Comparison of ENCODE assay signal across 8 cellular contexts in the genomic region with DNA sequence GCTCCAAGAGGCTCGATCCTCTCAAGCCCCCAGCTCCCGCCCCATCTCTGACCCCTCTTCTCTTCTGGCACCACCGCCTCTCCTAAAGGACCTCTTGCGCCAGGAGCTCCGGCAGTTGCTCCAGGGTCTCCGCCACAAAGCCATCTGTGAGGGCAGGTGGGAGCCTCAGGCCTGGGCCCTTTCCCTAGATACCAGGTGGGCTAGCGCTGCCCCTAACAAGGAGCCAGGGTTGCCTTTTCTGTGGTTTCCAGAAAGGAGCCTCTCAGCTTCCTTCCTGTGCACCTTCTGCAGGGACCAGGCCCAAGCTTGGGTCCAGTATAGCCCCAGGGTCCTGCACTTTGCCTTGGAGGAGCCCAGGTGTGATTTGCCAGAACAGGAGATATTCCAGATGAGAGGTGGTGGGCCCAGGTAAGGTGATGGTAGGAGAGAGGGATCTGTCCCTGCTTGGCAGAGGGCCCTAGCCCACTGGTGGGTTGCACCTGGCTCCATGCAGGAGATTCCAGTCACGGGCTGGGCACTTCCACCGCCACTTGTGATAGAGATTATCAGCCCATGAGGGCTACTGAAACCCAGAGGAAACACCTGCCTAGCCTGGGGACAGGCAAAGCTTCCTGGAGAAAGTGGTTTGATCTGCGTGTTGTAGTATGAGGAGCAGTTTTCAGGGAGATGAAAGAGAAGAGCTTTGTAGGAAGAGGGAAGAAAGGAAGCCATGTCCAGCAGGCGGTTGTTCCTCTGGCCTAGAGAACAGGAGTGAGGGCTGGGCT. TPM values are rescaled to one million over a fixed set of nuclear protein-coding genes. Genes with fewer than 3 reads are reported as not detected.
A peak's percentile ranks its signal among the peaks of the same experiment; 100 is the strongest.
DNase-seq lines count a peak whose midpoint lies in the region; ATAC-seq, FAIRE-seq and TF ChIP-seq lines count a peak whose summit lies in the region.

No MANE protein-coding gene starts in this region.

- H3K27me3 ChIP-seq in NT2/D1 (ENCODE audit: insufficient read depth, insufficient read length) (no peaks in the 10 kb centered on the region), pancreas (no peaks in the 10 kb centered on the region)

- peak in 1 of 4 donors; percentile 0 for ATAC-seq in pancreas
- ATAC-seq in HG03432 (IDR thresholded peaks at IDR 0.05; ENCODE audit: unreplicated experiment), result no peak

- FAIRE-seq in pancreas (lab: Jason Lieb, UNC), result no peak

- intact Hi-C loops in pancreas (cut with DNase I), result no loop called here

- H3K27me3 Mint-ChIP-seq in endothelial cell (ENCODE audit: unreplicated experiment), result no peaks in the 10 kb centered on the region

- WGBS in pancreas, 2 donors, result 34 to 37% methylated on average over 11 of the region's 11 CpGs

- H3K4me3 Mint-ChIP-seq in endothelial cell (ENCODE audit: unreplicated experiment), result peak overlapping the region; percentile 91

- H3K9me3 Mint-ChIP-seq in endothelial cell (ENCODE audit: unreplicated experiment), result no peaks in the 10 kb centered on the region

- H3K36me3 ChIP-seq in NT2/D1 (ENCODE audit: insufficient read depth, insufficient read length, low read length), result peaks cover 21% of the 10 kb centered on the region
- H3K36me3 ChIP-seq in pancreas, result no peaks in the 10 kb centered on the region

- H3K9me3 ChIP-seq in NT2/D1 (ENCODE audit: insufficient read depth, low read length) (no peaks in the 10 kb centered on the region), pancreas (no peaks in the 10 kb centered on the region)

- H3K4me3 ChIP-seq in NT2/D1 (ENCODE audit: insufficient read length, low read depth) (peak overlapping the region; percentile 79), pancreas (peak overlapping the region; percentile 57 to 87 (median 64))

- H3K27ac ChIP-seq in pancreas, result peak overlapping the region; percentile 73 to 89 (median 84)

- peak; percentile 81 for DNase-seq in DMS79 treated with DMSO at 0.1 percent for 48 hours (lab: John Stamatoyannopoulos, UW)
- no peak for DNase-seq in NT2/D1 (ENCODE audit: low read depth, low spot score)
- DNase-seq in endothelial cell (ENCODE audit: low spot score), result no peak
- DNase-seq in pancreas, result peak in 1 of 6 donors; percentile 38
- DNase-seq in stimulated activated naive CD4-positive, alpha-beta T cell (lab: John Stamatoyannopoulos, UW), result no peak
- no peak for DNase-seq in stimulated activated CD4-positive, alpha-beta T cell treated with anti-CD3 and anti-CD28 coated beads, Interleukin-1b, Interleukin-23, amount 100 ng/mL, for 48 hours
- DNase-seq in dedifferentiated amniotic fluid mesenchymal stem cell (ENCODE audit: extremely low spot score), result no peak

- H3K27ac Mint-ChIP-seq in endothelial cell (ENCODE audit: unreplicated experiment), result no peak overlapping the region

- TF ChIP-seq CTCF in endothelial cell (IDR thresholded peaks at IDR 0.05; ENCODE audit: unreplicated experiment) (no peak), pancreas (IDR thresholded peaks at IDR 0.05) (no peak)

- peaks cover 13% of the 10 kb centered on the region for H3K4me1 Mint-ChIP-seq in endothelial cell (ENCODE audit: unreplicated experiment)

- H3K36me3 Mint-ChIP-seq in endothelial cell (ENCODE audit: low read depth, unreplicated experiment), result no peaks in the 10 kb centered on the region

- H3K4me1 ChIP-seq in NT2/D1 (ENCODE audit: insufficient read depth, insufficient read length), result peaks cover 23% of the 10 kb centered on the region
- H3K4me1 ChIP-seq in pancreas, result peaks cover 0 to 12% (median 5%) of the 10 kb centered on the region in 3 donors

- H3K9ac ChIP-seq in NT2/D1 (ENCODE audit: insufficient read length, low read depth), result peak overlapping the region; percentile 91

RNA-seq across cellular contexts. Expression of a gene that starts 1.0 kb away (rescaled TPM):
- total RNA-seq in endothelial cell (ENCODE audit: unreplicated experiment), result 4.2 TPM
- total RNA-seq in pancreas, result 10 to 100 TPM in 1 of 6 donors, 1 to 10 TPM in 5; 3.9 to 13.2 (median 5.3) TPM
- polyA plus RNA-seq in pancreas, result 10 to 100 TPM; 39.2 to 45.9 TPM

RNA-seq across cellular contexts. Expression of a gene that starts 13.4 kb away (rescaled TPM):
- total RNA-seq in endothelial cell (ENCODE audit: unreplicated experiment) (35.4 TPM), pancreas (10 to 100 TPM; 16.7 to 29.9 (median 25.9) TPM)
- polyA plus RNA-seq in pancreas, result 10 to 100 TPM; 28.2 to 36.7 TPM

RNA-seq across cellular contexts. Expression of a gene that starts 17.7 kb away (rescaled TPM):
- total RNA-seq in endothelial cell (ENCODE audit: unreplicated experiment) (94.5 TPM), pancreas (100 to 1,000 TPM in 1 of 6 donors, 10 to 100 TPM in 5; 59.8 to 108 (median 82.2) TPM)
- polyA plus RNA-seq in pancreas, result 100 to 1,000 TPM; 135 to 208 TPM

RNA-seq across cellular contexts. Expression of a gene that starts 22.6 kb away (rescaled TPM):
- 17.1 TPM for total RNA-seq in endothelial cell (ENCODE audit: unreplicated experiment)
- total RNA-seq in pancreas, result 10 to 100 TPM; 10.8 to 19.4 (median 12.8) TPM
- polyA plus RNA-seq in pancreas, result 10 to 100 TPM; 20.0 to 22.0 TPM

RNA-seq across cellular contexts. Expression of a gene that starts 38.8 kb away (rescaled TPM):
- total RNA-seq in endothelial cell (ENCODE audit: unreplicated experiment), result 2.8 TPM
- total RNA-seq in pancreas, result 10 to 100 TPM in 1 of 6 donors, 1 to 10 TPM in 5; 1.9 to 23.4 (median 4.2) TPM
- 1 to 10 TPM; 3.9 to 5.0 TPM for polyA plus RNA-seq in pancreas
